In genomic region chr12:130764475-130765185, GRCh38 we compare ENCODE assay signal across 12 cellular contexts. TPM values are rescaled to one million over a fixed set of nuclear protein-coding genes. Genes with fewer than 3 reads are reported as not detected.
DNase-seq lines count a peak whose midpoint lies in the region; TF ChIP-seq lines count a peak whose summit lies in the region.
"Had no signal": no experiment of that assay in that cellular context is flagged by ENCODE, and none has a peak within 500 bp of the region (broad histone marks: within the 10 kb centered on the region; RNA-seq: fewer than 3 reads in every experiment).

No MANE protein-coding gene starts in this region.

- no peak overlapping the region for H3K27ac ChIP-seq in mesendoderm (ENCODE audit: low read depth, low read length)
- H3K27ac ChIP-seq: BLaER1 treated with 17β-estradiol and CSF1 and Interleukin-3, amounts not matched to agents 10 nM and 100 nM had no signal

- H3K9me3 Mint-ChIP-seq in activated CD4-positive, alpha-beta T cell treated with anti-CD3 and anti-CD28 coated beads, Interleukin-2, amount 10 ng/mL, durations not matched to agents 24 days and 14 days, result no peaks in the 10 kb centered on the region

- H4K5ac ChIP-seq in mesendoderm (ENCODE audit: low read length), result no peak overlapping the region

- intact Hi-C loops in activated CD4-positive, alpha-beta T cell treated with anti-CD3 and anti-CD28 coated beads, Interleukin-2, amount 10 ng/mL, durations not matched to agents 24 days and 14 days (cut with micrococcal nuclease), result loop anchor here (5.0 kb wide), 2 partner anchors 33 to 108 kb away; partner anchors contain the start of gene RAN

- H3K4ac ChIP-seq in mesendoderm (ENCODE audit: low read depth, low read length), result no peak overlapping the region

- no peak overlapping the region for H3K4me3 ChIP-seq in MG63
- no peak overlapping the region for H3K4me3 ChIP-seq in astrocyte of the cerebellum (ENCODE audit: low read depth, low read length)
- no peak overlapping the region for H3K4me3 ChIP-seq in mesendoderm (ENCODE audit: low read length)
- H3K4me3 ChIP-seq: BLaER1 treated with 17β-estradiol and CSF1 and Interleukin-3, amounts not matched to agents 10 nM and 100 nM had no signal

- no peaks in the 10 kb centered on the region for H3K79me1 ChIP-seq in mesendoderm (ENCODE audit: low read length)

- no peaks in the 10 kb centered on the region for H3K4me1 ChIP-seq in mesendoderm (ENCODE audit: control insufficient read depth, low read depth, low read length)

- no peak overlapping the region for H3K18ac ChIP-seq in mesendoderm (ENCODE audit: low read length)

- H4K8ac ChIP-seq in mesendoderm (ENCODE audit: low read depth, low read length), result no peak overlapping the region

- no peak overlapping the region for H3K27ac Mint-ChIP-seq in activated CD4-positive, alpha-beta T cell treated with anti-CD3 and anti-CD28 coated beads, Interleukin-2, amount 10 ng/mL, durations not matched to agents 24 days and 14 days
- H3K27ac Mint-ChIP-seq: brain had no signal

- H3K9me3 ChIP-seq in MG63, result peaks cover 4% of the 10 kb centered on the region; the same call in 1 of the 2 replicates

- no peak overlapping the region for H2BK15ac ChIP-seq in mesendoderm (replicated peaks; ENCODE audit: low read depth)

- H3K9ac ChIP-seq in mesendoderm (ENCODE audit: low read length), result no peak overlapping the region
- H3K9ac ChIP-seq: BLaER1 treated with 17β-estradiol and CSF1 and Interleukin-3, amounts not matched to agents 10 nM and 100 nM had no signal

- DNase-seq in activated CD4-positive, alpha-beta T cell treated with anti-CD3 and anti-CD28 coated beads, Interleukin-2, amount 10 ng/mL, durations not matched to agents 24 days and 14 days, result peak; percentile 84
- no peak for DNase-seq in activated CD4-positive, alpha-beta T cell treated with anti-CD3 and anti-CD28 coated beads for 4 hours
- DNase-seq in MG63 (peak; percentile 5), astrocyte of the cerebellum (ENCODE audit: low read depth) (peak; percentile 16), mesendoderm (peak; percentile 86), cortex of kidney (lab: John Stamatoyannopoulos, UW) (no peak), NCI-H1436 treated with DMSO at 0.1 percent for 48 hours (lab: John Stamatoyannopoulos, UW) (no peak), NCI-H748 treated with DMSO at 0.1 percent for 48 hours (lab: John Stamatoyannopoulos, UW) (no peak)
- DNase-seq: MV-4-11 had no signal

- in situ Hi-C loops in astrocyte of the cerebellum (cut with HindIII; ENCODE audit: low sequenced_read_pairs), result no loop called here

- peaks cover 12% of the 10 kb centered on the region for H3K4me1 Mint-ChIP-seq in activated CD4-positive, alpha-beta T cell treated with anti-CD3 and anti-CD28 coated beads, Interleukin-2, amount 10 ng/mL, durations not matched to agents 24 days and 14 days
- H3K4me1 Mint-ChIP-seq: brain had no signal

- no peak overlapping the region for H2BK5ac ChIP-seq in mesendoderm (ENCODE audit: low read length)

- H3K27me3 Mint-ChIP-seq in activated CD4-positive, alpha-beta T cell treated with anti-CD3 and anti-CD28 coated beads, Interleukin-2, amount 10 ng/mL, durations not matched to agents 24 days and 14 days, result peaks cover 8% of the 10 kb centered on the region

- H2AK5ac ChIP-seq in mesendoderm (ENCODE audit: low read length), result no peak overlapping the region

- TF ChIP-seq CTCF in astrocyte of the cerebellum (IDR thresholded peaks at IDR 0.05; ENCODE audit: low read depth, low read length, missing control alignments), result no peak

- no peak overlapping the region for H3K4me3 Mint-ChIP-seq in activated CD4-positive, alpha-beta T cell treated with anti-CD3 and anti-CD28 coated beads, Interleukin-2, amount 10 ng/mL, durations not matched to agents 24 days and 14 days
- H3K4me3 Mint-ChIP-seq: brain had no signal

- H3K36me3 ChIP-seq in MG63, result no peaks in the 10 kb centered on the region
- H3K36me3 ChIP-seq in mesendoderm (ENCODE audit: control insufficient read depth, insufficient read depth, low read length), result no peaks in the 10 kb centered on the region
- H3K36me3 ChIP-seq: BLaER1 treated with 17β-estradiol and CSF1 and Interleukin-3, amounts not matched to agents 10 nM and 100 nM had no signal

- no peaks in the 10 kb centered on the region for H3K79me2 ChIP-seq in mesendoderm (ENCODE audit: control insufficient read depth, insufficient read depth, low read length)

- no peaks in the 10 kb centered on the region for H3K36me3 Mint-ChIP-seq in activated CD4-positive, alpha-beta T cell treated with anti-CD3 and anti-CD28 coated beads, Interleukin-2, amount 10 ng/mL, durations not matched to agents 24 days and 14 days (ENCODE audit: low read depth)
- H3K36me3 Mint-ChIP-seq: brain had no signal

- no peak overlapping the region for H3K4me2 ChIP-seq in mesendoderm (ENCODE audit: low read length)
- H3K4me2 ChIP-seq: BLaER1 treated with 17β-estradiol and CSF1 and Interleukin-3, amounts not matched to agents 10 nM and 100 nM had no signal

- H2BK120ac ChIP-seq in mesendoderm (ENCODE audit: low read depth, low read length), result no peak overlapping the region

- no peak overlapping the region for H3K23ac ChIP-seq in mesendoderm (ENCODE audit: low read length)

- no peak overlapping the region for H3K56ac ChIP-seq in mesendoderm (ENCODE audit: low read length)

- no peaks in the 10 kb centered on the region for H3K27me3 ChIP-seq in MG63
- H3K27me3 ChIP-seq in mesendoderm (ENCODE audit: insufficient read depth, low read length, poor library complexity), result no peaks in the 10 kb centered on the region

- 100% methylated on average over 9 of the region's 14 CpGs for WGBS in mesendoderm (ENCODE audit: extremely low coverage, insufficient coverage, low lambda C conversion rate)

RNA-seq across cellular contexts. Expression of gene RIMBP2, which starts 48.5 kb away (rescaled TPM):
- not detected in 2 replicates for total RNA-seq in activated CD4-positive, alpha-beta T cell treated with anti-CD3 and anti-CD28 coated beads, Interleukin-2, amount 10 ng/mL, durations not matched to agents 24 days and 14 days
- total RNA-seq in MG63 (2014; rRNA removed; shearing (Covaris generic); ENCODE audit: low replicate concordance), result 0.76 TPM in 1 of 2 replicates, not detected in the other
- 1.5 TPM for polyA plus RNA-seq in mesendoderm (2013, experiment 1 of 2)
- 1.4 TPM for polyA plus RNA-seq in mesendoderm (2013, experiment 2 of 2)
- total RNA-seq: T-helper 1 cell treated with Interleukin-12 subunit alpha and Interleukin-12 subunit beta and Interleukin-4 antibody, amounts not matched to agents 30 ng/mL and 1 ng/mL, for 36 hours had no signal

Comparison
In these comparisons a context has a peak if more than half of its experiments do, and no peak if none do; other contexts are left out.
1. DNase-seq: peak in activated CD4-positive, alpha-beta T cell treated with anti-CD3 and anti-CD28 coated beads, Interleukin-2, amount 10 ng/mL, durations not matched to agents 24 days and 14 days (single experiment), MG63 (single experiment), astrocyte of the cerebellum (single experiment) and mesendoderm (single experiment); none in activated CD4-positive, alpha-beta T cell treated with anti-CD3 and anti-CD28 coated beads for 4 hours (0 of 2), cortex of kidney (single experiment), NCI-H1436 treated with DMSO at 0.1 percent for 48 hours (single experiment) and NCI-H748 treated with DMSO at 0.1 percent for 48 hours (single experiment).